Comparison of ENCODE assay signal across 1 cellular context in the genomic region with DNA sequence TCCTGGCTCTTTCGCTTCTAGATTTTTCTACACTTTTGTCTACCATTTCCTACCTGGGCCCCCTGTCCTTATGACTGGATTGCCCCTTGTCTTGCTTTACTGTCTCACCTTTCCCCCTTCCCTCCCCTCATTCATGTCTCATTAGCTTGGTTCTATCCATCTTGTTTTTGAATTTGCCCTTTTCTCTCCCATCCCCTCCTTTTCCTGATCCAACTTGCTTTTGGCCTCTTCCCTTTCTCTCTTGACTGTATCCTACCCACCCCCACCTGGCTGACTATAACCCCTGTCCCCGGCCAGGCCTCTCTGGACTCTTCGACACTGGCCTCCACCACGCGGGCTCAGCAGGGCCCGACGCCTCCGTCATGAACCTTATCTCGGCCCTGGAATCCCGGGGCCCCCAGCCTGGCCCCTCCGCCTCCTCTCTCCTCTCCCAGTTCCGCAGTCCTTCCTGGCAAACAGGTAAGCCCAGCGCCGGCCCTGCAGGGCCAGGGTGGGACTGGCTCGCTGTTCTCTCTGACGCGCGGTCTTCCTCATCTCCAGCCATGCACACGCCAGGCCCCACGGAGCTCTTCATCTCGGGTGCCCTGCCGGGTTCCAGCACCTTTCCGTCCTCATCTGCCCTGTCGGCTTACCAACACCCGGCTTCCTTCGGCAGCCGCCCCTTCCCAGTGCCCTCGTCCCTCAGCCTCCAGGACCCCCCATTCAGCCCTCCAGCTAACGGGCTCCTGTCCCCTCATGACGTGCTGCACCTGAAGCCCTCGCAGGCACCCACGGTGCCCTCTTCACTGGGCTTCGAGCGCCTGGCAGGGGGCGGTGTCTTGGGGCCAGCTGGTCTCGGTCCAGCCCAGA.
TF ChIP-seq lines count a peak whose summit lies in the region.

No MANE protein-coding gene starts in this region.

TF ChIP-seq in GM23338, 12 proteins besides CTCF, POLR2A, EP300 and RAD21:
- TF ChIP-seq, protein P1, sequence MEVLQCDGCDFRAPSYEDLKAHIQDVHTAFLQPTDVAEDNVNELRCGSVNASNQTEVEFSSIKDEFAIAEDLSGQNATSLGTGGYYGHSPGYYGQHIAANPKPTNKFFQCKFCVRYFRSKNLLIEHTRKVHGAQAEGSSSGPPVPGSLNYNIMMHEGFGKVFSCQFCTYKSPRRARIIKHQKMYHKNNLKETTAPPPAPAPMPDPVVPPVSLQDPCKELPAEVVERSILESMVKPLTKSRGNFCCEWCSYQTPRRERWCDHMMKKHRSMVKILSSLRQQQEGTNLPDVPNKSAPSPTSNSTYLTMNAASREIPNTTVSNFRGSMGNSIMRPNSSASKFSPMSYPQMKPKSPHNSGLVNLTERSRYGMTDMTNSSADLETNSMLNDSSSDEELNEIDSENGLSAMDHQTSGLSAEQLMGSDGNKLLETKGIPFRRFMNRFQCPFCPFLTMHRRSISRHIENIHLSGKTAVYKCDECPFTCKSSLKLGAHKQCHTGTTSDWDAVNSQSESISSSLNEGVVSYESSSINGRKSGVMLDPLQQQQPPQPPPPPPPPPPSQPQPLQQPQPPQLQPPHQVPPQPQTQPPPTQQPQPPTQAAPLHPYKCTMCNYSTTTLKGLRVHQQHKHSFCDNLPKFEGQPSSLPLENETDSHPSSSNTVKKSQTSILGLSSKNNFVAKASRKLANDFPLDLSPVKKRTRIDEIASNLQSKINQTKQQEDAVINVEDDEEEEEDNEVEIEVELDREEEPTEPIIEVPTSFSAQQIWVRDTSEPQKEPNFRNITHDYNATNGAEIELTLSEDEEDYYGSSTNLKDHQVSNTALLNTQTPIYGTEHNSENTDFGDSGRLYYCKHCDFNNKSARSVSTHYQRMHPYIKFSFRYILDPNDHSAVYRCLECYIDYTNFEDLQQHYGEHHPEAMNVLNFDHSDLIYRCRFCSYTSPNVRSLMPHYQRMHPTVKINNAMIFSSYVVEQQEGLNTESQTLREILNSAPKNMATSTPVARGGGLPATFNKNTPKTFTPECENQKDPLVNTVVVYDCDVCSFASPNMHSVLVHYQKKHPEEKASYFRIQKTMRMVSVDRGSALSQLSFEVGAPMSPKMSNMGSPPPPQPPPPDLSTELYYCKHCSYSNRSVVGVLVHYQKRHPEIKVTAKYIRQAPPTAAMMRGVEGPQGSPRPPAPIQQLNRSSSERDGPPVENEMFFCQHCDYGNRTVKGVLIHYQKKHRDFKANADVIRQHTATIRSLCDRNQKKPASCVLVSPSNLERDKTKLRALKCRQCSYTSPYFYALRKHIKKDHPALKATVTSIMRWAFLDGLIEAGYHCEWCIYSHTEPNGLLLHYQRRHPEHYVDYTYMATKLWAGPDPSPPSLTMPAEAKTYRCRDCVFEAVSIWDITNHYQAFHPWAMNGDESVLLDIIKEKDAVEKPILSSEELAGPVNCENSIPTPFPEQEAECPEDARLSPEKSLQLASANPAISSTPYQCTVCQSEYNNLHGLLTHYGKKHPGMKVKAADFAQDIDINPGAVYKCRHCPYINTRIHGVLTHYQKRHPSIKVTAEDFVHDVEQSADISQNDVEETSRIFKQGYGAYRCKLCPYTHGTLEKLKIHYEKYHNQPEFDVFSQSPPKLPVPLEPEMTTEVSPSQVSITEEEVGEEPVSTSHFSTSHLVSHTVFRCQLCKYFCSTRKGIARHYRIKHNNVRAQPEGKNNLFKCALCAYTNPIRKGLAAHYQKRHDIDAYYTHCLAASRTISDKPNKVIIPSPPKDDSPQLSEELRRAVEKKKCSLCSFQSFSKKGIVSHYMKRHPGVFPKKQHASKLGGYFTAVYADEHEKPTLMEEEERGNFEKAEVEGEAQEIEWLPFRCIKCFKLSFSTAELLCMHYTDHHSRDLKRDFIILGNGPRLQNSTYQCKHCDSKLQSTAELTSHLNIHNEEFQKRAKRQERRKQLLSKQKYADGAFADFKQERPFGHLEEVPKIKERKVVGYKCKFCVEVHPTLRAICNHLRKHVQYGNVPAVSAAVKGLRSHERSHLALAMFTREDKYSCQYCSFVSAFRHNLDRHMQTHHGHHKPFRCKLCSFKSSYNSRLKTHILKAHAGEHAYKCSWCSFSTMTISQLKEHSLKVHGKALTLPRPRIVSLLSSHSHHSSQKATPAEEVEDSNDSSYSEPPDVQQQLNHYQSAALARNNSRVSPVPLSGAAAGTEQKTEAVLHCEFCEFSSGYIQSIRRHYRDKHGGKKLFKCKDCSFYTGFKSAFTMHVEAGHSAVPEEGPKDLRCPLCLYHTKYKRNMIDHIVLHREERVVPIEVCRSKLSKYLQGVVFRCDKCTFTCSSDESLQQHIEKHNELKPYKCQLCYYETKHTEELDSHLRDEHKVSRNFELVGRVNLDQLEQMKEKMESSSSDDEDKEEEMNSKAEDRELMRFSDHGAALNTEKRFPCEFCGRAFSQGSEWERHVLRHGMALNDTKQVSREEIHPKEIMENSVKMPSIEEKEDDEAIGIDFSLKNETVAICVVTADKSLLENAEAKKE (CRISPR knock-in tag; IDR thresholded peaks at IDR 0.05) = no peak
- TF ChIP-seq STAT1 (IDR thresholded peaks at IDR 0.05; ENCODE audit: unreplicated experiment) (no peak), JUNB (IDR thresholded peaks at IDR 0.05; ENCODE audit: unreplicated experiment) (no peak), ZNF331 (CRISPR knock-in tag; IDR thresholded peaks at IDR 0.05; ENCODE audit: low read depth) (no peak), CREB1 (CRISPR knock-in tag; IDR thresholded peaks at IDR 0.05; ENCODE audit: low read depth) (no peak), NANOG (IDR thresholded peaks at IDR 0.05; ENCODE audit: borderline replicate concordance) (no peak), EZH2phosphoT487 (IDR thresholded peaks at IDR 0.05; ENCODE audit: unreplicated experiment) (no peak), EZH2 (IDR thresholded peaks at IDR 0.05; ENCODE audit: low read depth, unreplicated experiment) (no peak), POLR2AphosphoS5 (IDR thresholded peaks at IDR 0.05; ENCODE audit: low read depth) (no peak), ZNF114 (CRISPR knock-in tag; IDR thresholded peaks at IDR 0.05) (no peak)
- TF ChIP-seq, protein P2, sequence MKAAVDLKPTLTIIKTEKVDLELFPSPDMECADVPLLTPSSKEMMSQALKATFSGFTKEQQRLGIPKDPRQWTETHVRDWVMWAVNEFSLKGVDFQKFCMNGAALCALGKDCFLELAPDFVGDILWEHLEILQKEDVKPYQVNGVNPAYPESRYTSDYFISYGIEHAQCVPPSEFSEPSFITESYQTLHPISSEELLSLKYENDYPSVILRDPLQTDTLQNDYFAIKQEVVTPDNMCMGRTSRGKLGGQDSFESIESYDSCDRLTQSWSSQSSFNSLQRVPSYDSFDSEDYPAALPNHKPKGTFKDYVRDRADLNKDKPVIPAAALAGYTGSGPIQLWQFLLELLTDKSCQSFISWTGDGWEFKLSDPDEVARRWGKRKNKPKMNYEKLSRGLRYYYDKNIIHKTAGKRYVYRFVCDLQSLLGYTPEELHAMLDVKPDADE (IDR thresholded peaks at IDR 0.05) = no peak
- TF ChIP-seq, protein P3, sequence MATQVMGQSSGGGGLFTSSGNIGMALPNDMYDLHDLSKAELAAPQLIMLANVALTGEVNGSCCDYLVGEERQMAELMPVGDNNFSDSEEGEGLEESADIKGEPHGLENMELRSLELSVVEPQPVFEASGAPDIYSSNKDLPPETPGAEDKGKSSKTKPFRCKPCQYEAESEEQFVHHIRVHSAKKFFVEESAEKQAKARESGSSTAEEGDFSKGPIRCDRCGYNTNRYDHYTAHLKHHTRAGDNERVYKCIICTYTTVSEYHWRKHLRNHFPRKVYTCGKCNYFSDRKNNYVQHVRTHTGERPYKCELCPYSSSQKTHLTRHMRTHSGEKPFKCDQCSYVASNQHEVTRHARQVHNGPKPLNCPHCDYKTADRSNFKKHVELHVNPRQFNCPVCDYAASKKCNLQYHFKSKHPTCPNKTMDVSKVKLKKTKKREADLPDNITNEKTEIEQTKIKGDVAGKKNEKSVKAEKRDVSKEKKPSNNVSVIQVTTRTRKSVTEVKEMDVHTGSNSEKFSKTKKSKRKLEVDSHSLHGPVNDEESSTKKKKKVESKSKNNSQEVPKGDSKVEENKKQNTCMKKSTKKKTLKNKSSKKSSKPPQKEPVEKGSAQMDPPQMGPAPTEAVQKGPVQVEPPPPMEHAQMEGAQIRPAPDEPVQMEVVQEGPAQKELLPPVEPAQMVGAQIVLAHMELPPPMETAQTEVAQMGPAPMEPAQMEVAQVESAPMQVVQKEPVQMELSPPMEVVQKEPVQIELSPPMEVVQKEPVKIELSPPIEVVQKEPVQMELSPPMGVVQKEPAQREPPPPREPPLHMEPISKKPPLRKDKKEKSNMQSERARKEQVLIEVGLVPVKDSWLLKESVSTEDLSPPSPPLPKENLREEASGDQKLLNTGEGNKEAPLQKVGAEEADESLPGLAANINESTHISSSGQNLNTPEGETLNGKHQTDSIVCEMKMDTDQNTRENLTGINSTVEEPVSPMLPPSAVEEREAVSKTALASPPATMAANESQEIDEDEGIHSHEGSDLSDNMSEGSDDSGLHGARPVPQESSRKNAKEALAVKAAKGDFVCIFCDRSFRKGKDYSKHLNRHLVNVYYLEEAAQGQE (IDR thresholded peaks at IDR 0.05; ENCODE audit: unreplicated experiment) = no peak
